Comparison of ENCODE assay signal across 7 cellular contexts in the genomic region with DNA sequence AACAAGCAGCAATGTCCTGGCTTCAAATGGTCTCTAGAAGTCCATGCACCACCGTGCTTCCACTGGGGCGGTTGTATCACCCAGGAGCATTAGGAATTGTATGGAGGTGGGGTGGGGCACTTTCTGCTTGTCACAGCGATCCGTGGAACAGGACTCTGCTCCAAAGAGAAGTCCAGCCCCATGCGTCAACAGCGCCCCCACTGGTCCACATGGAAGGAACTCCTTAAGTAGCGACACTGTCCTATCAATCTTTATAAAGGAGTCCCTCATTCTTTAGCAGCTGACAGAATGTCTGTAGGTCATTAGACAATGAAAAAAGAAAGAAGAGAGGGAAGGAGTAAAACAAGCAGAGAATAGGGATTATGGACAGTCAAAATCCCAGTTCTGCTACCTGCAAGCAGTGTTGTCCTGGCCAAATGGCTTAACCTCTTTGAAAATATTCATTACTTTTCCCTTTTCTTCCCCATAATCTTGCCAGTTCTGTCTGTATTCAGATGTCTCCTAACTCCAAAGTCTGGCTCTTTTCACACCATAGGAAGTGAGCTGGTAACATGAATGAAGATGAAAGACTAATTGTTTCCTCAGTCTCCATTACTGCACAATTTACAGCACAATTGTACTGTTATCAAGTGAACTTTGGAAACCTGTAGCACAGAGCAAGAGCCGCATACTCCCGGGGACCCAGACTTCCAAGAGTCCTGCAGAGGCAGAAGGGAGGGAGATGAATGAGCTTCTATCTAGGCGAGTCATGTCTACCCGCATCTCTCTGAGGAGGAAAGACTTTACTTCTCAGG. TPM values are rescaled to one million over a fixed set of nuclear protein-coding genes. Genes with fewer than 3 reads are reported as not detected.
DNase-seq lines count a peak whose midpoint lies in the region; TF ChIP-seq lines count a peak whose summit lies in the region.

No MANE protein-coding gene starts in this region.

- H3F3A ChIP-seq in PC-9 (ENCODE audit: insufficient read depth, low read depth), result peaks cover 46% of the 10 kb centered on the region

- intact Hi-C loops in PC-9 (cut with micrococcal nuclease; ENCODE audit: unreplicated experiment), result loop anchor here (1.0 kb wide), 1 partner anchor 8 kb away; no protein-coding TSS in a partner anchor

- no peak overlapping the region for H3K27ac ChIP-seq in PC-9

- H3K36me3 Mint-ChIP-seq in nephron progenitor cell (ENCODE audit: low read depth), result peaks cover 75% of the 10 kb centered on the region

- no peak overlapping the region for H3K4me2 ChIP-seq in PC-9

- H3K27me3 Mint-ChIP-seq in nephron progenitor cell (ENCODE audit: low read depth, poor library complexity), result no peaks in the 10 kb centered on the region

- H3K4me1 Mint-ChIP-seq in nephron progenitor cell, result peaks cover 42% of the 10 kb centered on the region

- peaks cover 3% of the 10 kb centered on the region; the same call in 1 of the 2 replicates for H3K9me3 ChIP-seq in PC-9 (ENCODE audit: insufficient read depth, low read depth)

- H3K9me2 ChIP-seq in PC-9 (ENCODE audit: insufficient read depth), result no peaks in the 10 kb centered on the region

- no peak overlapping the region for H3K4me3 Mint-ChIP-seq in nephron progenitor cell

- H4K20me1 ChIP-seq in PC-9 (ENCODE audit: insufficient read depth), result peaks cover 75% of the 10 kb centered on the region

- H3K36me3 ChIP-seq in PC-9 (ENCODE audit: low read depth), result peaks cover 86% of the 10 kb centered on the region

- peaks cover 53% of the 10 kb centered on the region for H3K4me1 ChIP-seq in PC-9 (replicated peaks; ENCODE audit: insufficient read depth)

- peak; percentile 26 for TF ChIP-seq CTCF in GM20000 (IDR thresholded peaks at IDR 0.05; ENCODE audit: extremely low read depth, missing control alignments)
- TF ChIP-seq CTCF in PC-9 (conservative IDR thresholded peaks at IDR 0.05), result 0 out of 2 replicates have a peak, but pooled peaks have one; percentile 40
- TF ChIP-seq CTCF in epithelial cell of esophagus (IDR thresholded peaks at IDR 0.05; ENCODE audit: insufficient read depth, low read depth, low read length, missing control alignments), result peak; percentile 49
- peak; percentile 54 for TF ChIP-seq CTCF in nephron progenitor cell (IDR thresholded peaks at IDR 0.05)

- POLR2A ChIA-PET in PC-9 (lab: Charles Lee; ENCODE audit: unreplicated experiment), result interaction anchor here (0.5 to 0.7 kb wide), 2 partner anchors 10 to 642 kb away, joined by 3 read pairs; a partner anchor contains a TSS

- H3K27ac Mint-ChIP-seq in nephron progenitor cell, result no peak overlapping the region

- peaks cover 100% of the 10 kb centered on the region for H3K79me2 ChIP-seq in PC-9 (ENCODE audit: low read depth)

- no TSS peak for BruUV-seq in PC-9 (replicated peaks; lab: Mats Ljungman, UMichigan)

- no peak overlapping the region for H2AFZ ChIP-seq in PC-9

- peaks cover 30% of the 10 kb centered on the region for H3K9me3 Mint-ChIP-seq in nephron progenitor cell

- no peak for DNase-seq in GM20000 (ENCODE audit: low spot score)
- no peak for DNase-seq in PC-9
- DNase-seq in epithelial cell of esophagus (ENCODE audit: low read depth), result no peak
- DNase-seq in nephron progenitor cell, result peak; percentile 68
- no peak for DNase-seq in HuH-7.5 (ENCODE audit: low spot score)
- no peak for DNase-seq in NCI-H128 (lab: John Stamatoyannopoulos, UW; ENCODE audit: unreplicated experiment)
- no peak for DNase-seq in activated T-cell treated with anti-CD3 and anti-CD28 coated beads, Interleukin-2, amount 50 U/mL, for 1 hour

- H3K27me3 ChIP-seq in PC-9 (ENCODE audit: insufficient read depth, low read depth), result no peaks in the 10 kb centered on the region

- CTCF ChIA-PET in PC-9 (lab: Charles Lee), result interaction anchor here (0.6 kb wide), 1 partner anchor 273 kb away, joined by 3 read pairs; no protein-coding TSS in a partner anchor

- no peak overlapping the region for H3K4me3 ChIP-seq in PC-9
- H3K4me3 ChIP-seq in epithelial cell of esophagus (ENCODE audit: low read length), result no peak overlapping the region

RNA-seq across cellular contexts. Expression of a gene that starts 9.9 kb away (rescaled TPM):
- 117 and 138 TPM in 2 replicates for total RNA-seq in PC-9 (2021)

RNA-seq across cellular contexts. Expression of a gene that starts 42.0 kb away (rescaled TPM):
- 245 and 290 TPM in 2 replicates for total RNA-seq in PC-9 (2021)
